8 cellular contexts compared by ENCODE assay signal in genomic region chr12:56104109-56104814, GRCh38. TPM values are rescaled to one million over a fixed set of nuclear protein-coding genes. Genes with fewer than 3 reads are reported as not detected.
DNase-seq lines count a peak whose midpoint lies in the region; ATAC-seq and TF ChIP-seq lines count a peak whose summit lies in the region.

Gene PA2G4, plus strand, starts transcription at chr12:56104559. Its CDS starts 179 bp downstream, at chr12:56104738.

- H3K9me3 ChIP-seq in parathyroid adenoma (ENCODE audit: control insufficient read depth, low read length) (no peaks in the 10 kb centered on the region), tibial nerve (no peaks in the 10 kb centered on the region)

- WGBS in tibial nerve, 2 donors: 0% methylated on average over 49 to 55 of the region's 60 CpGs

- H3K4me1 Mint-ChIP-seq in activated naive CD8-positive, alpha-beta T cell treated with anti-CD3 and anti-CD28 coated beads, Interleukin-2, amount 50 U/mL, for 24 hours: peaks cover 49% of the 10 kb centered on the region

- DNase-seq in GM12865 (ENCODE audit: low read depth): peak; percentile 99
- DNase-seq in NCI-H1417 treated with DMSO at 0.1 percent for 48 hours (lab: John Stamatoyannopoulos, UW): peak; percentile 100
- peak; percentile 99 for DNase-seq in SW480 (ENCODE audit: low spot score)
- peak; percentile 98 for DNase-seq in activated naive CD8-positive, alpha-beta T cell treated with anti-CD3 and anti-CD28 coated beads, Interleukin-2, amount 50 U/mL, for 24 hours
- DNase-seq in Right ventricle myocardium superior: peak; percentile 98
- peak; percentile 89 to 93 for DNase-seq in tibial nerve (ENCODE audit: low spot score in 2 of 2)

- H3K4me3 ChIP-seq in GM12865 (ENCODE audit: low read depth, low read length) (peak within 1 kb of the TSS; percentile 74), parathyroid adenoma (ENCODE audit: low read depth, low read length) (peak within 1 kb of the TSS; percentile 80), tibial nerve (peak within 1 kb of the TSS; percentile 53 to 96 (median 65))

- H3K9me3 Mint-ChIP-seq in activated naive CD8-positive, alpha-beta T cell treated with anti-CD3 and anti-CD28 coated beads, Interleukin-2, amount 50 U/mL, for 24 hours: no peaks in the 10 kb centered on the region

- intact Hi-C loops in Right ventricle myocardium superior (cut with DNase I): no loop called here

- H3K4me2 ChIP-seq in parathyroid adenoma (ENCODE audit: low read length): peak within 1 kb of the TSS; percentile 81

- TF ChIP-seq POLR2A in tibial nerve (IDR thresholded peaks at IDR 0.05): peak; percentile 35 to 84

- H3K36me3 Mint-ChIP-seq in activated naive CD8-positive, alpha-beta T cell treated with anti-CD3 and anti-CD28 coated beads, Interleukin-2, amount 50 U/mL, for 24 hours (ENCODE audit: low read depth): peaks cover 50% of the 10 kb centered on the region

- H3K27me3 Mint-ChIP-seq in activated naive CD8-positive, alpha-beta T cell treated with anti-CD3 and anti-CD28 coated beads, Interleukin-2, amount 50 U/mL, for 24 hours: no peaks in the 10 kb centered on the region

- H3K36me3 ChIP-seq in parathyroid adenoma (ENCODE audit: control insufficient read depth, insufficient read depth, low read length) (no peaks in the 10 kb centered on the region), tibial nerve (peaks cover 0 to 51% (median 17%) of the 10 kb centered on the region in 3 donors)

- H3K9ac ChIP-seq in parathyroid adenoma: peak within 1 kb of the TSS; percentile 82

- H3K27ac ChIP-seq in parathyroid adenoma: peak within 1 kb of the TSS; percentile 84
- peak within 1 kb of the TSS; percentile 50 to 95 (median 86) for H3K27ac ChIP-seq in tibial nerve

- H3K4me3 Mint-ChIP-seq in activated naive CD8-positive, alpha-beta T cell treated with anti-CD3 and anti-CD28 coated beads, Interleukin-2, amount 50 U/mL, for 24 hours: peak within 1 kb of the TSS; percentile 98

- H3K79me2 ChIP-seq in parathyroid adenoma: peaks cover 17% of the 10 kb centered on the region

- peak within 1 kb of the TSS; percentile 81 for H2AFZ ChIP-seq in parathyroid adenoma

- H3K27me3 ChIP-seq in parathyroid adenoma (ENCODE audit: control insufficient read depth, insufficient read depth, low read length) (no peaks in the 10 kb centered on the region), tibial nerve (no peaks in the 10 kb centered on the region)

- peak; percentile 89 to 95 for TF ChIP-seq EP300 in tibial nerve (IDR thresholded peaks at IDR 0.05)

- peak; percentile 93 for ATAC-seq in HG02763 (IDR thresholded peaks at IDR 0.05; ENCODE audit: unreplicated experiment)
- peak; percentile 97 for ATAC-seq in activated naive CD8-positive, alpha-beta T cell treated with anti-CD3 and anti-CD28 coated beads, Interleukin-2, amount 50 U/mL, for 24 hours
- peak; percentile 98 for ATAC-seq in Right ventricle myocardium superior (ENCODE audit: poor library complexity)

- TF ChIP-seq CTCF in GM12865 (IDR thresholded peaks at IDR 0.05; ENCODE audit: insufficient read depth, low read depth, low read length, missing control alignments): no peak
- no peak for TF ChIP-seq CTCF in parathyroid adenoma (IDR thresholded peaks at IDR 0.05)
- TF ChIP-seq CTCF in tibial nerve (IDR thresholded peaks at IDR 0.05): peak in 2 of 5 experiments; percentile 21 to 38

- H3K4me1 ChIP-seq in parathyroid adenoma: peaks cover 13% of the 10 kb centered on the region
- peaks cover 0 to 34% (median 19%) of the 10 kb centered on the region in 4 donors for H3K4me1 ChIP-seq in tibial nerve

- peak within 1 kb of the TSS; percentile 99 for H3K27ac Mint-ChIP-seq in activated naive CD8-positive, alpha-beta T cell treated with anti-CD3 and anti-CD28 coated beads, Interleukin-2, amount 50 U/mL, for 24 hours

RNA-seq across cellular contexts. Expression of gene PA2G4, which starts in this region (rescaled TPM):
- 68.0 TPM for total RNA-seq in Right ventricle myocardium superior
- 100 to 1,000 TPM in 1 of 4 donors, 10 to 100 TPM in 3; 79.6 to 104 (median 93.5) TPM for total RNA-seq in tibial nerve

Comparison
In these comparisons a context has a peak if more than half of its experiments do, and no peak if none do; other contexts are left out.
1. Peak in every context shown above with its lines: DNase-seq, ATAC-seq, H3K4me3 ChIP-seq and H3K27ac ChIP-seq.